Comparison of ENCODE assay signal across 10 cellular contexts in the genomic region with DNA sequence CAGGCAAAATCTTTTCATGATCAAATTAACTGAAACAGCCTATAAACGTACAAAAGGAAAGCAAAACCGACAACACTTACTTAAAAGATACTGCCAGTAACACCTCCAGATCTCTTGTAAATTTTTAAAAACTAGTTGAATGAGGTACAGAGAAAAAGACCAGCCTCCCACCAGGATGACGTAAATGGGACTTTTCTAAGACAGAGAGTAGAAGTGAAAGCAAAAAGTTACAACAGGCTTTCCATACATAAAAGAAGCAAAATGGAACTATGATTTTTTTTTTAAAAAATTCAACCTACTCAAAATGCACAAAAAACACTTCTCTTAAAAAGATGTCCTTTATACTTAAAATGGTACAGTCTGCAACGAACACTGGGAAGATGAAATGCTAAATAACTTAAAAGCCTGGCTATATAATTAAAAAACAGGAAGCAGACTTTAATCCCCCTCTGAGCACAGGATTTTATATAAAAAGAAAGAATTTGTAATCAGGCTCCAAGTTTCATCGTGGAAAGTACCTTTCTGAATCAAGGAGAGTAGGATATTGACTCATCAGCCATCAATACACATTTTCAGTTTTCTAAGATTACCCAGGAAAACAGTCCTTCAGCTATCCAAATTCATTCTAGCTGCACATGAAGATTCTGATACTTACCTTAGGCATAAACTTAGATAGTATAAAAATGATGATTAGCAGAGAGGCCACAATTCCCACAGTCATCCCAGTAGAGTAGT. TPM values are rescaled to one million over a fixed set of nuclear protein-coding genes. Genes with fewer than 3 reads are reported as not detected.
A peak's percentile ranks its signal among the peaks of the same experiment; 100 is the strongest.
DNase-seq lines count a peak whose midpoint lies in the region; ATAC-seq and TF ChIP-seq lines count a peak whose summit lies in the region.
"Had no signal": no experiment of that assay in that cellular context is flagged by ENCODE, and none has a peak within 500 bp of the region (broad histone marks: within the 10 kb centered on the region; RNA-seq: fewer than 3 reads in every experiment).

No MANE protein-coding gene starts in this region.

- no peaks in the 10 kb centered on the region for H3K27me3 ChIP-seq in tibial nerve

- no peaks in the 10 kb centered on the region for H3K9me3 ChIP-seq in tibial nerve
- H3K9me3 ChIP-seq: thoracic aorta had no signal

- peaks cover 0 to 41% (median 0%) of the 10 kb centered on the region in 3 donors for H3K36me3 ChIP-seq in tibial nerve

- H3K36me3 Mint-ChIP-seq in activated CD4-positive, alpha-beta T cell treated with anti-CD3 and anti-CD28 coated beads for 36 hours (ENCODE audit: low read depth): peaks cover 79% of the 10 kb centered on the region
- H3K36me3 Mint-ChIP-seq in stimulated activated memory B cell treated with anti-CD40 and anti-IgM and Interleukin-4, amounts not matched to agents 10 μg/mL and 1 μg/mL and 100 μg/mL, for 72 hours: peaks cover 22% of the 10 kb centered on the region

- peaks cover 67% of the 10 kb centered on the region for H3K4me1 Mint-ChIP-seq in activated CD4-positive, alpha-beta T cell treated with anti-CD3 and anti-CD28 coated beads for 36 hours
- H3K4me1 Mint-ChIP-seq in stimulated activated memory B cell treated with anti-CD40 and anti-IgM and Interleukin-4, amounts not matched to agents 10 μg/mL and 1 μg/mL and 100 μg/mL, for 72 hours: peaks cover 16% of the 10 kb centered on the region

- TF ChIP-seq CTCF in tibial nerve (IDR thresholded peaks at IDR 0.05): no peak

- H3K27ac Mint-ChIP-seq in activated CD4-positive, alpha-beta T cell treated with anti-CD3 and anti-CD28 coated beads for 36 hours: peak overlapping the region; percentile 98
- H3K27ac Mint-ChIP-seq in stimulated activated memory B cell treated with anti-CD40 and anti-IgM and Interleukin-4, amounts not matched to agents 10 μg/mL and 1 μg/mL and 100 μg/mL, for 72 hours: peak overlapping the region; percentile 90

- TF ChIP-seq POLR2A in tibial nerve (IDR thresholded peaks at IDR 0.05): no peak

- intact Hi-C loops in activated CD4-positive, alpha-beta T cell treated with anti-CD3 and anti-CD28 coated beads for 36 hours (cut with DNase I, micrococcal nuclease): loop anchor here (1.0 to 5.0 kb wide), 12 partner anchors 14 to 376 kb away; a partner anchor contains a TSS
- intact Hi-C loops in left colon (cut with DNase I, micrococcal nuclease): loop anchor here (5.0 to 10.0 kb wide), 2 partner anchors 51 to 57 kb away; a partner anchor contains a TSS

- peaks cover 5% of the 10 kb centered on the region for H3K9me3 Mint-ChIP-seq in activated CD4-positive, alpha-beta T cell treated with anti-CD3 and anti-CD28 coated beads for 36 hours (ENCODE audit: low read depth)
- no peaks in the 10 kb centered on the region for H3K9me3 Mint-ChIP-seq in stimulated activated memory B cell treated with anti-CD40 and anti-IgM and Interleukin-4, amounts not matched to agents 10 μg/mL and 1 μg/mL and 100 μg/mL, for 72 hours

- WGBS in tibial nerve, 2 donors: 58 to 59% methylated on average over 5 of the region's 5 CpGs

- CTCF ChIA-PET in activated CD4-positive, alpha-beta T cell treated with anti-CD3 and anti-CD28 coated beads for 36 hours (lab: Charles Lee): interaction anchor here (0.6 to 26.8 kb wide), 12 partner anchors 11 to 1019 kb away, joined by 3 to 411 read pairs (median 4); a partner anchor contains a TSS

- DNase-seq in activated CD4-positive, alpha-beta T cell treated with anti-CD3 and anti-CD28 coated beads for 36 hours: peak; percentile 80
- no peak for DNase-seq in activated CD4-positive, alpha-beta T cell treated with anti-CD3 and anti-CD28 coated beads for 1 hour
- DNase-seq in activated T-helper 9 cell treated with anti-CD3 and anti-CD28 coated beads, Interleukin-2, amount 50 U/mL, for 16 hours (ENCODE audit: low read depth): peak; percentile 24
- DNase-seq in tibial nerve (ENCODE audit: low spot score in 2 of 2): no peak
- DNase-seq in left colon: no peak
- no peak for DNase-seq in SK-N-DZ (ENCODE audit: low spot score)

- H3K27ac ChIP-seq in tibial nerve: peak overlapping the region in 2 of 4 donors; percentile 35 to 36
- H3K27ac ChIP-seq: thoracic aorta had no signal

- H3K4me1 ChIP-seq in tibial nerve: peaks cover 0 to under 1% (median 0%) of the 10 kb centered on the region in 4 donors

- no peak for TF ChIP-seq EP300 in tibial nerve (IDR thresholded peaks at IDR 0.05)

- no peaks in the 10 kb centered on the region for H3K27me3 Mint-ChIP-seq in activated CD4-positive, alpha-beta T cell treated with anti-CD3 and anti-CD28 coated beads for 36 hours
- H3K27me3 Mint-ChIP-seq in stimulated activated memory B cell treated with anti-CD40 and anti-IgM and Interleukin-4, amounts not matched to agents 10 μg/mL and 1 μg/mL and 100 μg/mL, for 72 hours: no peaks in the 10 kb centered on the region

- no peak overlapping the region for H3K4me3 ChIP-seq in tibial nerve
- H3K4me3 ChIP-seq: thoracic aorta had no signal

- peak overlapping the region; percentile 76 for H3K4me3 Mint-ChIP-seq in activated CD4-positive, alpha-beta T cell treated with anti-CD3 and anti-CD28 coated beads for 36 hours
- H3K4me3 Mint-ChIP-seq in stimulated activated memory B cell treated with anti-CD40 and anti-IgM and Interleukin-4, amounts not matched to agents 10 μg/mL and 1 μg/mL and 100 μg/mL, for 72 hours: peak overlapping the region; percentile 75

- POLR2A ChIA-PET in activated CD4-positive, alpha-beta T cell treated with anti-CD3 and anti-CD28 coated beads for 36 hours (lab: Charles Lee): interaction anchor here (0.8 to 1.8 kb wide), 2 partner anchors 24 to 48 kb away, joined by 4 to 12 read pairs; a partner anchor contains a TSS

- peak; percentile 79 for ATAC-seq in activated CD4-positive, alpha-beta T cell treated with anti-CD3 and anti-CD28 coated beads for 36 hours
- ATAC-seq in HG03460 (IDR thresholded peaks at IDR 0.05; ENCODE audit: unreplicated experiment) (peak; percentile 81), left colon (no peak)
- peak; percentile 88 for ATAC-seq in stimulated activated memory B cell treated with anti-CD40 and anti-IgM and Interleukin-4, amounts not matched to agents 10 μg/mL and 1 μg/mL and 100 μg/mL, for 72 hours

RNA-seq across cellular contexts. Expression of a gene that starts 14.2 kb away (rescaled TPM):
- total RNA-seq in activated CD4-positive, alpha-beta T cell treated with anti-CD3 and anti-CD28 coated beads for 36 hours: 1 to 10 TPM; 2.4 to 2.6 TPM
- total RNA-seq in tibial nerve (under 1 TPM in 2 of 4 donors, not detected in 2; 0.30 to 0.59 TPM), left colon (100 to 1,000 TPM; 281 to 296 TPM)
- not detected in 2 replicates for polyA plus RNA-seq in SK-N-DZ (2014; cell fraction: cytosol; rRNA removed)
- polyA plus RNA-seq in SK-N-DZ (2014; cell fraction: nucleus; rRNA removed): 0.22 TPM in 1 of 2 replicates, not detected in the other
- total RNA-seq: SK-MEL-5 had no signal

RNA-seq across cellular contexts. Expression of a gene that starts 14.4 kb away (rescaled TPM):
- 10 to 100 TPM; 79.0 to 81.1 TPM for total RNA-seq in activated CD4-positive, alpha-beta T cell treated with anti-CD3 and anti-CD28 coated beads for 36 hours
- total RNA-seq in tibial nerve (10 to 100 TPM in 1 of 4 donors, 1 to 10 TPM in 3; 4.8 to 10.2 (median 6.6) TPM), left colon (1 to 10 TPM; 4.9 to 5.8 TPM)
- polyA plus RNA-seq in SK-N-DZ (2014; cell fraction: cytosol; rRNA removed): 48.5 and 61.1 TPM in 2 replicates
- 58.2 and 72.1 TPM in 2 replicates for polyA plus RNA-seq in SK-N-DZ (2014; cell fraction: nucleus; rRNA removed)

RNA-seq across cellular contexts. Expression of a gene that starts 24.8 kb away (rescaled TPM):
- total RNA-seq in activated CD4-positive, alpha-beta T cell treated with anti-CD3 and anti-CD28 coated beads for 36 hours: 10 to 100 TPM; 46.8 to 48.6 TPM
- total RNA-seq in tibial nerve: 10 to 100 TPM; 29.3 to 42.2 (median 38.6) TPM
- total RNA-seq in left colon: 1 to 10 TPM; 2.3 to 8.9 TPM
- polyA plus RNA-seq in SK-N-DZ (2014; cell fraction: cytosol; rRNA removed): 24.6 and 39.9 TPM in 2 replicates
- 33.8 and 35.6 TPM in 2 replicates for polyA plus RNA-seq in SK-N-DZ (2014; cell fraction: nucleus; rRNA removed)

RNA-seq across cellular contexts. Expression of a gene that starts 47.0 kb away (rescaled TPM):
- total RNA-seq in activated CD4-positive, alpha-beta T cell treated with anti-CD3 and anti-CD28 coated beads for 36 hours: 100 to 1,000 TPM; 250 to 288 TPM
- total RNA-seq in tibial nerve (100 to 1,000 TPM; 140 to 247 (median 183) TPM), left colon (100 to 1,000 TPM; 182 to 214 TPM)
- polyA plus RNA-seq in SK-N-DZ (2014; cell fraction: cytosol; rRNA removed): 37.1 and 42.2 TPM in 2 replicates
- 129 TPM in 2 replicates for polyA plus RNA-seq in SK-N-DZ (2014; cell fraction: nucleus; rRNA removed)

RNA-seq across cellular contexts. Expression of a gene that starts 47.8 kb away (rescaled TPM):
- under 1 TPM; 0.37 to 0.63 TPM for total RNA-seq in activated CD4-positive, alpha-beta T cell treated with anti-CD3 and anti-CD28 coated beads for 36 hours
- total RNA-seq in tibial nerve (not detected), left colon (1 to 10 TPM; 1.4 to 2.8 TPM)
- polyA plus RNA-seq in SK-N-DZ (2014; cell fraction: cytosol; rRNA removed): 22.2 and 24.3 TPM in 2 replicates
- 7.5 and 10.3 TPM in 2 replicates for polyA plus RNA-seq in SK-N-DZ (2014; cell fraction: nucleus; rRNA removed)
- total RNA-seq: SK-MEL-5, thoracic aorta had no signal

Comparison
In these comparisons a context has a peak if more than half of its experiments do, and no peak if none do; other contexts are left out.
1. DNase-seq: peak in activated CD4-positive, alpha-beta T cell treated with anti-CD3 and anti-CD28 coated beads for 36 hours (single experiment) and activated T-helper 9 cell treated with anti-CD3 and anti-CD28 coated beads, Interleukin-2, amount 50 U/mL, for 16 hours (single experiment); none in activated CD4-positive, alpha-beta T cell treated with anti-CD3 and anti-CD28 coated beads for 1 hour (single experiment), tibial nerve (0 of 2), left colon (0 of 2) and SK-N-DZ (single experiment).
2. RNA of a gene that starts 14.2 kb away (total RNA-seq): 281 to 296 TPM in left colon; 2.4 to 2.6 TPM in activated CD4-positive, alpha-beta T cell treated with anti-CD3 and anti-CD28 coated beads for 36 hours and 0.30 to 0.59 TPM in tibial nerve; every median in the first group is over 10 times any median in the second.
3. RNA of a gene that starts 14.4 kb away (total RNA-seq): 79.0 to 81.1 TPM in activated CD4-positive, alpha-beta T cell treated with anti-CD3 and anti-CD28 coated beads for 36 hours; 4.8 to 10.2 TPM in tibial nerve and 4.9 to 5.8 TPM in left colon; every median in the first group is over 4 times any median in the second.